ENCODE assay signal across 1 cellular context in genomic region chr6:151119823-151120524, GRCh38.
A peak's percentile ranks its signal among the peaks of the same experiment; 100 is the strongest.
TF ChIP-seq lines count a peak whose summit lies in the region.

No MANE protein-coding gene starts in this region.

TF ChIP-seq in HepG2, 621 proteins besides CTCF, POLR2A, EP300 and RAD21 (continued from another document and continues in another):
- TF ChIP-seq HMGXB3 (CRISPR knock-in tag; IDR thresholded peaks at IDR 0.05; ENCODE audit: borderline replicate concordance): 0 out of 2 replicates have a peak, but pooled peaks have one; percentile 31
- TF ChIP-seq SNAPC2 (CRISPR knock-in tag; IDR thresholded peaks at IDR 0.05): 0 out of 2 replicates have a peak, but pooled peaks have one; percentile 60
- TF ChIP-seq ZNF281 (CRISPR knock-in tag; IDR thresholded peaks at IDR 0.05; ENCODE audit: borderline replicate concordance): peak; percentile 61; the same call in 1 of the 2 replicates
- TF ChIP-seq ZNF317 (CRISPR knock-in tag; IDR thresholded peaks at IDR 0.05): peak; percentile 89
- TF ChIP-seq FOXJ3 (CRISPR knock-in tag; IDR thresholded peaks at IDR 0.05; ENCODE audit: borderline replicate concordance): peak; percentile 74; the same call in 1 of the 2 replicates
- no peak for TF ChIP-seq ZNF724P (CRISPR knock-in tag; IDR thresholded peaks at IDR 0.05; ENCODE audit: borderline replicate concordance)
- 0 out of 2 replicates have a peak, but pooled peaks have one; percentile 54 for TF ChIP-seq ZNF510 (CRISPR knock-in tag; IDR thresholded peaks at IDR 0.05; ENCODE audit: low read depth)
- TF ChIP-seq ZNF792 (CRISPR knock-in tag; IDR thresholded peaks at IDR 0.05): peak; percentile 74; the same call in 1 of the 2 replicates
- TF ChIP-seq ZNF251 (CRISPR knock-in tag; IDR thresholded peaks at IDR 0.05): no peak
- peak; percentile 20; the same call in 1 of the 2 replicates for TF ChIP-seq ZFX (CRISPR knock-in tag; IDR thresholded peaks at IDR 0.05; ENCODE audit: low read depth)
- peak; percentile 79 for TF ChIP-seq MED8 (CRISPR knock-in tag; IDR thresholded peaks at IDR 0.05; ENCODE audit: insufficient replicate concordance)
- TF ChIP-seq ISL2 (CRISPR knock-in tag; IDR thresholded peaks at IDR 0.05): peak; percentile 81
- 0 out of 2 replicates have a peak, but pooled peaks have one; percentile 40 for TF ChIP-seq TRIM24 (CRISPR knock-in tag; IDR thresholded peaks at IDR 0.05)
- peak; percentile 80; the same call in 1 of the 2 replicates for TF ChIP-seq KDM5B (CRISPR knock-in tag; IDR thresholded peaks at IDR 0.05; ENCODE audit: borderline replicate concordance)
- TF ChIP-seq HBP1 (CRISPR knock-in tag; IDR thresholded peaks at IDR 0.05; ENCODE audit: low read depth): peak; percentile 24; the same call in 1 of the 2 replicates
- TF ChIP-seq SCMH1 (CRISPR knock-in tag; IDR thresholded peaks at IDR 0.05; ENCODE audit: borderline replicate concordance): no peak
- TF ChIP-seq PAXIP1 (CRISPR knock-in tag; conservative IDR thresholded peaks at IDR 0.05): peak; percentile 97
- TF ChIP-seq NFKB2 (CRISPR knock-in tag; IDR thresholded peaks at IDR 0.05; ENCODE audit: borderline replicate concordance): peak; percentile 54; the same call in 1 of the 2 replicates
- TF ChIP-seq ZNF670 (CRISPR knock-in tag; IDR thresholded peaks at IDR 0.05; ENCODE audit: borderline replicate concordance): no peak
- peak; percentile 76 for TF ChIP-seq MIER2 (CRISPR knock-in tag; IDR thresholded peaks at IDR 0.05)
- peak; percentile 77; the same call in 1 of the 2 replicates for TF ChIP-seq IRF9 (CRISPR knock-in tag; IDR thresholded peaks at IDR 0.05; ENCODE audit: borderline replicate concordance)
- TF ChIP-seq USF2 (IDR thresholded peaks at IDR 0.05; ENCODE audit: low read depth, low read length): no peak
- TF ChIP-seq USF2 (CRISPR knock-in tag; IDR thresholded peaks at IDR 0.05; ENCODE audit: borderline replicate concordance): no peak
- no peak for TF ChIP-seq ZNF75D (CRISPR knock-in tag; IDR thresholded peaks at IDR 0.05; ENCODE audit: borderline replicate concordance)
- TF ChIP-seq ZNF292 (CRISPR knock-in tag; IDR thresholded peaks at IDR 0.05; ENCODE audit: borderline replicate concordance, low read depth): peak; percentile 97
- no peak for TF ChIP-seq ZNF749 (CRISPR knock-in tag; IDR thresholded peaks at IDR 0.05; ENCODE audit: borderline replicate concordance)
- peak; percentile 95 for TF ChIP-seq JUN (CRISPR knock-in tag; IDR thresholded peaks at IDR 0.05)
- TF ChIP-seq ZNF263 (CRISPR knock-in tag; IDR thresholded peaks at IDR 0.05): peak; percentile 93
- TF ChIP-seq NFIC (IDR thresholded peaks at IDR 0.05; ENCODE audit: low read length): peak; percentile 75
- TF ChIP-seq GATAD2A (CRISPR knock-in tag; IDR thresholded peaks at IDR 0.05): peak; percentile 96
- peak; percentile 67; the same call in 1 of the 2 replicates for TF ChIP-seq THRA (CRISPR knock-in tag; IDR thresholded peaks at IDR 0.05; ENCODE audit: borderline replicate concordance)
- peak; percentile 91 for TF ChIP-seq CREM (IDR thresholded peaks at IDR 0.05)
- TF ChIP-seq CREM (CRISPR knock-in tag; IDR thresholded peaks at IDR 0.05): no peak
- TF ChIP-seq ZNF503 (CRISPR knock-in tag; IDR thresholded peaks at IDR 0.05): peak; percentile 88
- TF ChIP-seq ZNF772 (CRISPR knock-in tag; IDR thresholded peaks at IDR 0.05): peak; percentile 52; the same call in 1 of the 2 replicates
- TF ChIP-seq BHLHE40 (IDR thresholded peaks at IDR 0.05; ENCODE audit: low read length): peak; percentile 84
- peak; percentile 33 to 63; a peak in 1 of 4 replicates for TF ChIP-seq HMGXB4 (CRISPR knock-in tag; IDR thresholded peaks at IDR 0.05; ENCODE audit: borderline replicate concordance in 1 of 2, low read depth in 1 of 2)
